Comparison of ENCODE assay signal across 24 cellular contexts in the genomic region with DNA sequence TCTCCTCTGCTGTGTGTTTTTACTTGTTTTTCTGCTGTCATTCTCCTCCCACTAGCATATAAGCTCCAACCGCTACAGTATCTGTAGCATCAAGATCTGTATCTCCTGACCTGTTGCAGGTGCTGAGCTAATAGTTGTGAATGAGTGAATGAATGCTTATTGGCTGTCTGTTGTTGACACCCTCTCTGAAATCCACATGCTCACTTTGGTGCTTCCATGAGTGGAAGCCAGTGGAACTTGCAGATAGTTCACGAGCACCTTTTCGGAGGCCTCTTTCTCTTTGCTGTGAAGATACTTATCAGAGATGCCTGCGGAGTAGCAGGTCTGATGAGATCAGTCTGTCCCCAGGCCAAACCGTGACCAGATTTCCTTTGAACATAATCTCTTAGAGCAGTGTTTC.
"Had no signal": no experiment of that assay in that cellular context is flagged by ENCODE, and none has a peak within 500 bp of the region (broad histone marks: within the 10 kb centered on the region; RNA-seq: fewer than 3 reads in every experiment).

No MANE protein-coding gene starts in this region.

- H3K27ac Mint-ChIP-seq: activated CD4-positive, alpha-beta T cell treated with anti-CD3 and anti-CD28 coated beads, Interleukin-2, amount 10 ng/mL, durations not matched to agents 7 days and 5 days; activated CD8-positive, alpha-beta T cell treated with anti-CD3 and anti-CD28 coated beads for 36 hours; activated naive CD4-positive, alpha-beta T cell treated with anti-CD3 and anti-CD28 coated beads, Interleukin-2, amount 50 U/mL, for 24 hours; activated T-cell treated with anti-CD3 and anti-CD28 coated beads, Interleukin-2, amount 50 U/mL, for 72 hours; activated T-helper 2 cell treated with anti-CD3 and anti-CD28 coated beads, Interferon-gamma antibody, Interleukin-2, Interleukin-4, amounts not matched to agents 10 μg/mL and 5 μg/mL and 100 μg/mL, durations not matched to agents 14 hours and 24 hours and 36 hours had no signal

- DNase-seq: activated CD4-positive, alpha-beta T cell treated with anti-CD3 and anti-CD28 coated beads, Interleukin-2, amount 10 ng/mL, durations not matched to agents 7 days and 5 days; activated CD4-positive, CD25-positive, alpha-beta regulatory T cell; activated CD8-positive, alpha-beta memory T cell treated with anti-CD3 and anti-CD28 coated beads, Interleukin-2, amount 50 U/mL, for 4 hours; activated CD8-positive, alpha-beta T cell treated with anti-CD3 and anti-CD28 coated beads for 36 hours; activated naive CD4-positive, alpha-beta T cell; activated T-cell treated with anti-CD3 and anti-CD28 coated beads, Interleukin-2, amount 50 U/mL, for 72 hours; aorta; Karpas-422; MM.1S; NCI-H1105; NCI-H1436 treated with DMSO at 0.1 percent for 48 hours; NCI-H187 treated with DMSO at 0.1 percent for 48 hours; NCI-H2081 treated with DMSO at 0.1 percent for 48 hours; NCI-H446; NCI-H524; Peyer's patch; SHP77; T-helper 9 cell had no signal

- H3K27me3 ChIP-seq: breast epithelium, Peyer's patch had no signal

- H3K36me3 Mint-ChIP-seq: activated naive CD4-positive, alpha-beta T cell treated with anti-CD3 and anti-CD28 coated beads, Interleukin-2, amount 50 U/mL, for 24 hours had no signal

- H3K4me3 ChIP-seq: breast epithelium, K562, Peyer's patch had no signal

- H3K4me3 Mint-ChIP-seq: activated CD4-positive, alpha-beta T cell treated with anti-CD3 and anti-CD28 coated beads, Interleukin-2, amount 10 ng/mL, durations not matched to agents 7 days and 5 days; activated CD8-positive, alpha-beta T cell treated with anti-CD3 and anti-CD28 coated beads for 36 hours; activated naive CD4-positive, alpha-beta T cell treated with anti-CD3 and anti-CD28 coated beads, Interleukin-2, amount 50 U/mL, for 24 hours; activated T-cell treated with anti-CD3 and anti-CD28 coated beads, Interleukin-2, amount 50 U/mL, for 72 hours; central memory CD8-positive, alpha-beta T cell had no signal

- H3K9me3 ChIP-seq: breast epithelium, Peyer's patch had no signal

- H3K27ac ChIP-seq: breast epithelium, Peyer's patch, RWPE1 had no signal

- H3K9me3 Mint-ChIP-seq: activated CD4-positive, alpha-beta T cell treated with anti-CD3 and anti-CD28 coated beads, Interleukin-2, amount 10 ng/mL, durations not matched to agents 7 days and 5 days; activated CD8-positive, alpha-beta T cell treated with anti-CD3 and anti-CD28 coated beads for 36 hours; activated naive CD4-positive, alpha-beta T cell treated with anti-CD3 and anti-CD28 coated beads, Interleukin-2, amount 50 U/mL, for 24 hours; activated T-helper 2 cell treated with anti-CD3 and anti-CD28 coated beads, Interferon-gamma antibody, Interleukin-2, Interleukin-4, amounts not matched to agents 10 μg/mL and 5 μg/mL and 100 μg/mL, durations not matched to agents 14 hours and 24 hours and 36 hours; central memory CD8-positive, alpha-beta T cell had no signal

- H3K36me3 ChIP-seq: breast epithelium, Peyer's patch had no signal

- FAIRE-seq: K562 had no signal

- H3K4me1 Mint-ChIP-seq: activated naive CD4-positive, alpha-beta T cell treated with anti-CD3 and anti-CD28 coated beads, Interleukin-2, amount 50 U/mL, for 24 hours; central memory CD8-positive, alpha-beta T cell had no signal

- H3K4me1 ChIP-seq: breast epithelium, Peyer's patch had no signal

- ATAC-seq: activated CD8-positive, alpha-beta T cell treated with anti-CD3 and anti-CD28 coated beads for 36 hours; activated T-cell treated with anti-CD3 and anti-CD28 coated beads, Interleukin-2, amount 50 U/mL, for 72 hours; K562 had no signal
